In the genomic region with DNA sequence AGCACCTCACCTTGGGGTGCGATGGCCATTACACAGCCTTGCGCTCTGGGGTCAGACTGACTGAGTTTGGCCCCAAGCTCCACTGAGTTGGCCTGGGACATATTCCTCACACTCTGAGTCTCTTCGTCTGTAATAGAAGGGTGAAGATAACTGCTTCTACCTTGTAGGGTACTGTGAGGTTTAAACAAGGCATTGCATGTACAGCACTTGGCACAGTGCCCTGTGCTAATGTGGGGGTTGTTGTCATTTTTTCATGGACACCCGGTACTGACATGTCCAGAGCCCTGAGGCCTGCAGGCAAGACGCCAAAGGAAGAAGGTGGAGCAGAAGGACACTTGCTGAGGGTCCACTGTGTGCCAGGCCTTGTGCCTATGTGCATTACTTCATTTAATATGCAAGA, we compare ENCODE assay signal across 22 cellular contexts. TPM values are rescaled to one million over a fixed set of nuclear protein-coding genes. Genes with fewer than 3 reads are reported as not detected.
DNase-seq lines count a peak whose midpoint lies in the region; TF ChIP-seq lines count a peak whose summit lies in the region.
"Had no signal": no experiment of that assay in that cellular context is flagged by ENCODE, and none has a peak within 500 bp of the region (broad histone marks: within the 10 kb centered on the region; RNA-seq: fewer than 3 reads in every experiment).

No MANE protein-coding gene starts in this region.

- H2AFZ ChIP-seq in PC-9: no peak overlapping the region

- H3K9me2 ChIP-seq in PC-9 (ENCODE audit: insufficient read depth): no peaks in the 10 kb centered on the region

- H3K4me3 ChIP-seq in vagina: no peak overlapping the region
- H3K4me3 ChIP-seq in PC-9: no peak overlapping the region
- H3K4me3 ChIP-seq: HAP-1 had no signal

- no peaks in the 10 kb centered on the region for H3K36me3 ChIP-seq in vagina
- no peaks in the 10 kb centered on the region for H3K36me3 ChIP-seq in PC-9 (ENCODE audit: low read depth)
- H3K36me3 ChIP-seq: HAP-1 had no signal

- no TSS peak for BruUV-seq in PC-9 (replicated peaks; lab: Mats Ljungman, UMichigan)

- POLR2A ChIA-PET in PC-9 (lab: Charles Lee; ENCODE audit: unreplicated experiment): no interaction called here

- peaks cover 10% of the 10 kb centered on the region for H3K4me1 Mint-ChIP-seq in activated T-helper 2 cell treated with anti-CD3 and anti-CD28 coated beads, Interferon-gamma antibody, Interleukin-2, Interleukin-4, amounts not matched to agents 10 μg/mL and 5 μg/mL and 100 μg/mL, durations not matched to agents 14 hours and 24 hours and 36 hours (ENCODE audit: low read depth)
- H3K4me1 Mint-ChIP-seq in osteocyte (ENCODE audit: unreplicated experiment): no peaks in the 10 kb centered on the region

- H3K27me3 ChIP-seq in vagina: no peaks in the 10 kb centered on the region
- H3K27me3 ChIP-seq in PC-9 (ENCODE audit: insufficient read depth, low read depth): peaks cover 45% of the 10 kb centered on the region

- no peaks in the 10 kb centered on the region for H3K79me2 ChIP-seq in PC-9 (ENCODE audit: low read depth)

- no peak for TF ChIP-seq POLR2A in vagina (IDR thresholded peaks at IDR 0.05)

- H3K4me3 Mint-ChIP-seq in activated T-helper 2 cell treated with anti-CD3 and anti-CD28 coated beads, Interferon-gamma antibody, Interleukin-2, Interleukin-4, amounts not matched to agents 10 μg/mL and 5 μg/mL and 100 μg/mL, durations not matched to agents 14 hours and 24 hours and 36 hours (ENCODE audit: low read depth): no peak overlapping the region
- H3K4me3 Mint-ChIP-seq in osteocyte (ENCODE audit: unreplicated experiment): no peak overlapping the region
- H3K4me3 Mint-ChIP-seq: CD4-positive, alpha-beta T cell; IgD-negative memory B cell had no signal

- H3K27me3 Mint-ChIP-seq in activated T-helper 2 cell treated with anti-CD3 and anti-CD28 coated beads, Interferon-gamma antibody, Interleukin-2, Interleukin-4, amounts not matched to agents 10 μg/mL and 5 μg/mL and 100 μg/mL, durations not matched to agents 14 hours and 24 hours and 36 hours (ENCODE audit: low read depth): no peaks in the 10 kb centered on the region
- H3K27me3 Mint-ChIP-seq in osteocyte (ENCODE audit: unreplicated experiment): no peaks in the 10 kb centered on the region

- H3K4me1 ChIP-seq in vagina (no peaks in the 10 kb centered on the region), PC-9 (replicated peaks; ENCODE audit: insufficient read depth) (no peaks in the 10 kb centered on the region)
- H3K4me1 ChIP-seq: HAP-1 had no signal

- no peaks in the 10 kb centered on the region; the same call in 1 of the 2 replicates for H4K20me1 ChIP-seq in PC-9 (ENCODE audit: insufficient read depth)

- H3K9me3 Mint-ChIP-seq in activated T-helper 2 cell treated with anti-CD3 and anti-CD28 coated beads, Interferon-gamma antibody, Interleukin-2, Interleukin-4, amounts not matched to agents 10 μg/mL and 5 μg/mL and 100 μg/mL, durations not matched to agents 14 hours and 24 hours and 36 hours: no peaks in the 10 kb centered on the region
- no peaks in the 10 kb centered on the region for H3K9me3 Mint-ChIP-seq in osteocyte (ENCODE audit: unreplicated experiment)

- no peak overlapping the region for H3K27ac Mint-ChIP-seq in activated T-helper 2 cell treated with anti-CD3 and anti-CD28 coated beads, Interferon-gamma antibody, Interleukin-2, Interleukin-4, amounts not matched to agents 10 μg/mL and 5 μg/mL and 100 μg/mL, durations not matched to agents 14 hours and 24 hours and 36 hours
- no peak overlapping the region for H3K27ac Mint-ChIP-seq in osteocyte (ENCODE audit: unreplicated experiment)
- H3K27ac Mint-ChIP-seq: CD4-positive, alpha-beta T cell; IgD-negative memory B cell had no signal

- CTCF ChIA-PET in PC-9 (lab: Charles Lee): no interaction called here

- H3F3A ChIP-seq in PC-9 (ENCODE audit: insufficient read depth, low read depth): no peaks in the 10 kb centered on the region

- DNase-seq in activated effector memory CD4-positive, alpha-beta T cell treated with anti-CD3 and anti-CD28 coated beads, Interleukin-2, amount 50 U/mL, for 16 hours: peak; percentile 39
- DNase-seq in activated effector memory CD4-positive, alpha-beta T cell treated with Interleukin-2 at 50 U/mL for 16 hours: no peak
- peak; percentile 3 for DNase-seq in activated T-helper 2 cell treated with anti-CD3 and anti-CD28 coated beads, Interferon-gamma antibody, Interleukin-2, Interleukin-4, amounts not matched to agents 10 μg/mL and 5 μg/mL and 100 μg/mL, durations not matched to agents 14 hours and 24 hours and 36 hours (ENCODE audit: low spot score)
- DNase-seq in osteocyte (ENCODE audit: extremely low spot score, unreplicated experiment) (peak; percentile 51), vagina (ENCODE audit: extremely low spot score in 2 of 2) (peak; percentile 52 to 79), PC-9 (no peak), SK-N-DZ (ENCODE audit: low spot score) (no peak)
- DNase-seq: ACHN; Calu3; CD4-positive, alpha-beta T cell; DMS79; MV-4-11; NCI-H1417 treated with DMSO at 0.1 percent for 48 hours; NCI-H2029; NCI-H2171 treated with DMSO at 0.1 percent for 48 hours; NCI-H510A treated with DMSO at 0.1 percent for 48 hours; PC-3 had no signal

- H3K9me3 ChIP-seq in vagina: no peaks in the 10 kb centered on the region
- H3K9me3 ChIP-seq in PC-9 (ENCODE audit: insufficient read depth, low read depth): no peaks in the 10 kb centered on the region
- H3K9me3 ChIP-seq: HAP-1 had no signal

- H3K27ac ChIP-seq in vagina: no peak overlapping the region
- H3K27ac ChIP-seq in PC-9: no peak overlapping the region

- TF ChIP-seq CTCF in osteocyte (IDR thresholded peaks at IDR 0.05) (no peak), vagina (IDR thresholded peaks at IDR 0.05) (no peak), PC-9 (conservative IDR thresholded peaks at IDR 0.05) (no peak)

- H3K36me3 Mint-ChIP-seq in activated T-helper 2 cell treated with anti-CD3 and anti-CD28 coated beads, Interferon-gamma antibody, Interleukin-2, Interleukin-4, amounts not matched to agents 10 μg/mL and 5 μg/mL and 100 μg/mL, durations not matched to agents 14 hours and 24 hours and 36 hours (ENCODE audit: low read depth): no peaks in the 10 kb centered on the region
- H3K36me3 Mint-ChIP-seq in osteocyte (ENCODE audit: unreplicated experiment): no peaks in the 10 kb centered on the region

- intact Hi-C loops in activated T-helper 2 cell treated with anti-CD3 and anti-CD28 coated beads, Interferon-gamma antibody, Interleukin-2, Interleukin-4, amounts not matched to agents 10 μg/mL and 5 μg/mL and 100 μg/mL, durations not matched to agents 14 hours and 24 hours and 36 hours (cut with micrococcal nuclease): loop anchor here (2.0 kb wide), 2 partner anchors 133 to 383 kb away; no protein-coding TSS in a partner anchor
- intact Hi-C loops in vagina (cut with DNase I): loop anchor here (10.0 kb wide), 1 partner anchor 377 kb away; no protein-coding TSS in a partner anchor
- intact Hi-C loops in PC-9 (cut with micrococcal nuclease; ENCODE audit: unreplicated experiment): loop anchor here (10.0 kb wide), 1 partner anchor 517 kb away; no protein-coding TSS in a partner anchor

- no peak overlapping the region for H3K4me2 ChIP-seq in PC-9

RNA-seq across cellular contexts. Expression of gene OTOG, which starts 50.7 kb away (rescaled TPM):
- not detected in 2 replicates for total RNA-seq in activated T-helper 2 cell treated with anti-CD3 and anti-CD28 coated beads, Interferon-gamma antibody, Interleukin-2, Interleukin-4, amounts not matched to agents 10 μg/mL and 5 μg/mL and 100 μg/mL, durations not matched to agents 14 hours and 24 hours and 36 hours
- total RNA-seq in osteocyte: not detected in 2 replicates
- not detected for total RNA-seq in vagina
- total RNA-seq in PC-9 (2021): not detected in 2 replicates
- 2.3 and 6.1 TPM in 2 replicates for polyA plus RNA-seq in SK-N-DZ (2014; cell fraction: cytosol; rRNA removed)
- 8.0 and 9.8 TPM in 2 replicates for polyA plus RNA-seq in SK-N-DZ (2014; cell fraction: nucleus; rRNA removed)
- total RNA-seq: Calu3; CD4-positive, alpha-beta T cell; G401; HT1080; LHCN-M2; PC-3 had no signal
- polyA plus RNA-seq: IgD-negative memory B cell had no signal

RNA-seq across cellular contexts. Expression of gene USH1C, which starts 53.6 kb away (rescaled TPM):
- total RNA-seq in activated T-helper 2 cell treated with anti-CD3 and anti-CD28 coated beads, Interferon-gamma antibody, Interleukin-2, Interleukin-4, amounts not matched to agents 10 μg/mL and 5 μg/mL and 100 μg/mL, durations not matched to agents 14 hours and 24 hours and 36 hours: not detected in 2 replicates
- total RNA-seq in osteocyte (not detected in 2 replicates), vagina (not detected), PC-9 (2021) (not detected in 2 replicates)
- polyA plus RNA-seq in SK-N-DZ (2014; cell fraction: cytosol; rRNA removed): 4.3 and 5.8 TPM in 2 replicates
- 21.0 and 21.4 TPM in 2 replicates for polyA plus RNA-seq in SK-N-DZ (2014; cell fraction: nucleus; rRNA removed)
- total RNA-seq: CD4-positive, alpha-beta T cell; G401; HT1080; LHCN-M2; PC-3 had no signal
- polyA plus RNA-seq: IgD-negative memory B cell had no signal

Comparison
In these comparisons a context has a peak if more than half of its experiments do, and no peak if none do; other contexts are left out.
1. DNase-seq: peak in activated effector memory CD4-positive, alpha-beta T cell treated with anti-CD3 and anti-CD28 coated beads, Interleukin-2, amount 50 U/mL, for 16 hours (single experiment), activated T-helper 2 cell treated with anti-CD3 and anti-CD28 coated beads, Interferon-gamma antibody, Interleukin-2, Interleukin-4, amounts not matched to agents 10 μg/mL and 5 μg/mL and 100 μg/mL, durations not matched to agents 14 hours and 24 hours and 36 hours (single experiment), osteocyte (single experiment) and vagina (2 of 2); none in activated effector memory CD4-positive, alpha-beta T cell treated with Interleukin-2 at 50 U/mL for 16 hours (single experiment), PC-9 (0 of 2) and SK-N-DZ (single experiment).